ENCODE assay signal across 10 cellular contexts in the genomic region with DNA sequence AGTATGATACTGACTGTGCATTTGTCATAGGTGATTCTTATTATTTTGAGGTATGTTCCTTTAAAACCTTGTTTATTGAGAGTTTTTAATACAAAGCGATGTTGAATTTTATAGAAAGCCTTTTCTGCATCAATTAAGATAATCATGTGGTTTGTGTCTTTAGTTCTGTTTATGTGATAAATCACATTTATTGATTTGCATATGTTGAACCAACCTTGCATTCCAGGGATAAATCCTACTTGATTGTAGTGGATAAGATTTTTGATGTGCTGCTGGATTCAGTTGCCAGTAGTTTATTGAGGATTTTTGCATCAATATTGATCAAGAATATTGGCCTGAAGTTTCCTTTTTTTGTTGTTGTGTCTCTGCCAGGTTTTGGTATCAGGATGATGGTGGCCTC.
"Had no signal": no experiment of that assay in that cellular context is flagged by ENCODE, and none has a peak within 500 bp of the region (broad histone marks: within the 10 kb centered on the region; RNA-seq: fewer than 3 reads in every experiment).

No MANE protein-coding gene starts in this region.

- FAIRE-seq: H1, H54 had no signal

- H3K4me1 ChIP-seq: HAP-1 had no signal

- ATAC-seq: GM23338, HCT116 had no signal

- H3K4me2 ChIP-seq: GM23338 had no signal

- H2AFZ ChIP-seq: GM23338 had no signal

- H3K4me3 ChIP-seq: GM23338, HAP-1 had no signal

- H3K36me3 ChIP-seq: HAP-1 had no signal

- DNase-seq: GOT3, H7, H9, HCEC 1CT, HFFc6 had no signal
